Comparison of ENCODE assay signal across 9 cellular contexts in the genomic region with DNA sequence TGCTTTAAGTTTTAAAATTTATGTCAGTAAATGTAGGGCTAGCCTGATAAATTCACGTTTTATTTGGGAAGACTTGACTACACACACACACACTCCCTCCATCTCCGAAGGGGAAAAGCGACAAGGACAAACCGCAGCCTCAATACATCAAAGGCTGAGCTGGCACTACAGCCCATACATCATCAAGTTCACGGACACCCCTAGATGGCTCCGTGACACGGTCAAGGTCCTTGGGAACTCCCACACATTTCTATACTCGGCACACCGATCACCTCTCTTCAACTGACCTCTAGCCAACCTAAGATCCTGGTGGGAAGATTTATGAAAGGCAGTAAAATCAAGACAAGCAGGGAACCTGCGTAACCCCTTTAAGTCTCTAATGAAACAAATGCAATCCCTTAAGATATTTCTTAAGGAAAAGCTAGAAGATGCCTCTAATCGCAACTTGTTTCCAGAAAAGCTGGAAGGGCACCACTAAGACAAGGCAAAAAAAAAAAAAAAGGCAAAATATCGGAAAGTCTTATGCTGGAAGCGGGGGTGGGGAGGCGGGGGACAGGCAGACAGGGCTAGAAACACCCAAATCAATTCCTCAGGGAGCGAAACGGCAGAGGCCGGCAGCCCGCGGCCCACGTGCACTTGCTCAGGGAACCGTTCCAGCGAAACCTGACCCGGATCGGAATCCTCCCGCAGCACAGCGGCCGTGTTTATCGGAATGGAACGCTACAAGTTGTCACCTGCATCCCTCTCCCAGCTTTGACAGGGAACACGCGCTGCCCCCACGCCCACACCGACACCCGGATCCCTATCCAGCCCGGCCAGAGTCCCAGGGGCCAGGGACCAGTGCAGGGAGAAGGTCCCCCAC. TPM values are rescaled to one million over a fixed set of nuclear protein-coding genes. Genes with fewer than 3 reads are reported as not detected.
DNase-seq lines count a peak whose midpoint lies in the region; ATAC-seq, FAIRE-seq and TF ChIP-seq lines count a peak whose summit lies in the region.
"Had no signal": no experiment of that assay in that cellular context is flagged by ENCODE, and none has a peak within 500 bp of the region (broad histone marks: within the 10 kb centered on the region; RNA-seq: fewer than 3 reads in every experiment).

No MANE protein-coding gene starts in this region.

- peaks cover 0 to 2% (median 0%) of the 10 kb centered on the region in 5 donors for H3K9me3 Mint-ChIP-seq in CD8-positive, alpha-beta memory T cell

- CTCF ChIA-PET in CD8-positive, alpha-beta memory T cell (lab: Charles Lee) = no interaction called here

- H3K4me2 ChIP-seq in MM.1S (ENCODE audit: low read depth, low read length) = peak overlapping the region; percentile 97

- H3K27ac ChIP-seq in CD8-positive, alpha-beta memory T cell (ENCODE audit: low read depth, low read length) = no peak overlapping the region
- no peak overlapping the region for H3K27ac ChIP-seq in MM.1S (ENCODE audit: low read length)
- H3K27ac ChIP-seq in brain microvascular endothelial cell = no peak overlapping the region
- H3K27ac ChIP-seq in kidney (ENCODE audit: low read depth in 2 of 2, low read length in 2 of 2) = no peak overlapping the region
- no peak overlapping the region for H3K27ac ChIP-seq in small intestine (ENCODE audit: low read depth in 1 of 2, low read length in 1 of 2)
- H3K27ac ChIP-seq: epithelial cell of prostate had no signal

- H3K4me3 ChIP-seq in CD8-positive, alpha-beta memory T cell (ENCODE audit: low read length) = no peak overlapping the region
- H3K4me3 ChIP-seq in MM.1S (ENCODE audit: low read length) = peak overlapping the region; percentile 76; the same call in 1 of the 2 replicates
- peak overlapping the region; percentile 61 for H3K4me3 ChIP-seq in brain microvascular endothelial cell (ENCODE audit: low read depth, low read length)
- peak overlapping the region; percentile 28 to 50 for H3K4me3 ChIP-seq in kidney (ENCODE audit: low read length in 2 of 2)
- peak overlapping the region; percentile 34 to 55 for H3K4me3 ChIP-seq in small intestine (ENCODE audit: low read depth in 1 of 2, low read length in 2 of 2)

- no peaks in the 10 kb centered on the region for H3K79me2 ChIP-seq in MM.1S (ENCODE audit: low read length)

- peak overlapping the region; percentile 33 to 79 (median 76) for H3K4me3 Mint-ChIP-seq in CD8-positive, alpha-beta memory T cell

- in situ Hi-C loops in brain microvascular endothelial cell (cut with HindIII; ENCODE audit: low pct_ligation_motif_present, low sequenced_read_pairs) = no loop called here

- no peak for ATAC-seq in GM19324 (IDR thresholded peaks at IDR 0.05; ENCODE audit: low FRiP score, unreplicated experiment)
- ATAC-seq in GM21528 (IDR thresholded peaks at IDR 0.05; ENCODE audit: low FRiP score, unreplicated experiment) = no peak

- H3K4me1 Mint-ChIP-seq in CD8-positive, alpha-beta memory T cell = peaks cover 12 to 18% (median 17%) of the 10 kb centered on the region in 3 donors

- intact Hi-C loops in kidney (cut with DNase I) = no loop called here

- H3K36me3 Mint-ChIP-seq in CD8-positive, alpha-beta memory T cell = peaks cover 0 to 6% (median 0%) of the 10 kb centered on the region in 3 donors

- H4K20me1 ChIP-seq in MM.1S (ENCODE audit: insufficient read depth, low read length) = no peaks in the 10 kb centered on the region

- H3K9ac ChIP-seq in MM.1S (ENCODE audit: low read length) (no peak overlapping the region), kidney (ENCODE audit: low read length in 2 of 2) (no peak overlapping the region)

- no peaks in the 10 kb centered on the region for H3K36me3 ChIP-seq in CD8-positive, alpha-beta memory T cell (ENCODE audit: insufficient read depth, low read length)
- H3K36me3 ChIP-seq in MM.1S (replicated peaks; ENCODE audit: insufficient read depth, low read length) (no peaks in the 10 kb centered on the region), brain microvascular endothelial cell (replicated peaks) (no peaks in the 10 kb centered on the region), kidney (ENCODE audit: control insufficient read depth in 1 of 2, insufficient read depth in 2 of 2, low read length in 2 of 2) (no peaks in the 10 kb centered on the region), small intestine (ENCODE audit: control insufficient read depth in 2 of 2, insufficient read depth in 2 of 2, low read length in 2 of 2) (no peaks in the 10 kb centered on the region)

- 3 to 6% (median 5%) methylated on average over 35 of the region's 35 CpGs for WGBS in small intestine, 3 donors

- peak overlapping the region in 1 of 8 donors; percentile 20 for H3K27ac Mint-ChIP-seq in CD8-positive, alpha-beta memory T cell

- no peaks in the 10 kb centered on the region for H3K9me2 ChIP-seq in MM.1S (replicated peaks; ENCODE audit: insufficient read depth, low read length)

- DNase-seq in CD8-positive, alpha-beta memory T cell = no peak
- DNase-seq in MM.1S (no peak), brain microvascular endothelial cell (no peak), kidney (peak; percentile 69), small intestine (no peak), AML-193 (lab: John Stamatoyannopoulos, UW) (no peak)

- no peaks in the 10 kb centered on the region for H3F3A ChIP-seq in MM.1S (ENCODE audit: insufficient read depth, low read length)

- TF ChIP-seq CTCF in MM.1S (IDR thresholded peaks at IDR 0.05; ENCODE audit: low read length) (no peak), brain microvascular endothelial cell (IDR thresholded peaks at IDR 0.05; ENCODE audit: low read depth, low read length, missing control alignments) (no peak), kidney (IDR thresholded peaks at IDR 0.05; ENCODE audit: borderline replicate concordance, extremely low read depth, insufficient read depth) (no peak)

- no peak for FAIRE-seq in kidney (lab: Jason Lieb, UNC)
- no peak for FAIRE-seq in small intestine (lab: Jason Lieb, UNC)

- no peaks in the 10 kb centered on the region for H3K4me1 ChIP-seq in CD8-positive, alpha-beta memory T cell (ENCODE audit: insufficient read depth, low read length)
- H3K4me1 ChIP-seq in MM.1S (ENCODE audit: low read length) (no peaks in the 10 kb centered on the region; the same call in 1 of the 2 replicates), kidney (ENCODE audit: control insufficient read depth in 1 of 2, insufficient read depth in 1 of 2, low read depth in 1 of 2, low read length in 2 of 2) (peaks cover 6 to 13% of the 10 kb centered on the region in 2 donors), small intestine (ENCODE audit: control insufficient read depth in 2 of 2, insufficient read depth in 1 of 2, low read depth in 1 of 2, low read length in 1 of 2) (peaks cover 0 to 5% of the 10 kb centered on the region in 2 donors)

- no peaks in the 10 kb centered on the region for H3K9me3 ChIP-seq in CD8-positive, alpha-beta memory T cell (ENCODE audit: low read length)
- no peaks in the 10 kb centered on the region for H3K9me3 ChIP-seq in MM.1S (replicated peaks; ENCODE audit: insufficient read depth, low read length)
- H3K9me3 ChIP-seq in kidney (ENCODE audit: control insufficient read depth in 1 of 2, low read length in 2 of 2) = no peaks in the 10 kb centered on the region
- no peaks in the 10 kb centered on the region for H3K9me3 ChIP-seq in small intestine (ENCODE audit: control insufficient read depth, low read depth)

- H3K27me3 ChIP-seq in CD8-positive, alpha-beta memory T cell (ENCODE audit: insufficient read depth, low read length, poor library complexity, severe bottlenecking) = peaks cover 7% of the 10 kb centered on the region
- H3K27me3 ChIP-seq in MM.1S (replicated peaks; ENCODE audit: insufficient read depth, low read length) = no peaks in the 10 kb centered on the region
- H3K27me3 ChIP-seq in brain microvascular endothelial cell (replicated peaks) = peaks cover 18% of the 10 kb centered on the region
- peaks cover 0 to 12% of the 10 kb centered on the region in 2 donors for H3K27me3 ChIP-seq in small intestine (ENCODE audit: control insufficient read depth in 2 of 2, insufficient read depth in 2 of 2, low read length in 2 of 2)

- no peak overlapping the region; the same call in 1 of the 2 replicates for H2AFZ ChIP-seq in MM.1S (ENCODE audit: low read length)

- POLR2A ChIA-PET in CD8-positive, alpha-beta memory T cell (lab: Charles Lee) = no interaction called here

- peaks cover 31 to 62% of the 10 kb centered on the region in 2 donors for H3K27me3 Mint-ChIP-seq in CD8-positive, alpha-beta memory T cell

RNA-seq across cellular contexts. Expression of gene ARHGAP20, which starts 1.5 kb away (rescaled TPM):
- total RNA-seq in CD8-positive, alpha-beta memory T cell = under 1 TPM in 1 of 2 experiments, not detected in 1; 0.09 TPM
- not detected for polyA plus RNA-seq in CD8-positive, alpha-beta memory T cell
- total RNA-seq in kidney = 1.4 TPM
- polyA plus RNA-seq in kidney (ENCODE audit: insufficient read depth, low read depth, low replicate concordance) (0.11 TPM), small intestine (1 to 10 TPM in 1 of 3 donors, under 1 TPM in 1, not detected in 1; 0.54 to 1.1 TPM)
